Comparison of ENCODE assay signal across 29 cellular contexts in the genomic region with DNA sequence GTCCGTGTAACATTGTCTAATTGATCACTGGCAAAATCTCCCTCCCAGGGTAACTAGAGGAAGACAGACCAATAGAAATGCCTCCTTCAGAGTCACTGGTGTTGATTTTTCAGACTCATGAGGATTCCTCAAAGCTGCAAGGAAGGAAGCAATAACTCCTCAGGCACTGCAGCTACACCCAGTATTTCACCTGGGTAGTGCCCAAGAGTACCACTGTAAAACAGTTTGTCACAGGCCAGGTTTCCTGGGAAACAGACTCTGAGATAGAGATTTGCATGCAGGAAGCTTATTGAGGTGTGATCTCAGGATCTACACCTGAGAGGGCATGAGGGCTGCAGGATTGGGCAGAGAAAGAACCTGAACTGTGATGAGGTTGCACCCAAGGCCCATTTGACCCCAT.
"Had no signal": no experiment of that assay in that cellular context is flagged by ENCODE, and none has a peak within 500 bp of the region (broad histone marks: within the 10 kb centered on the region; RNA-seq: fewer than 3 reads in every experiment).

No MANE protein-coding gene starts in this region.

- H3K4me1 ChIP-seq: colonic mucosa, SJCRH30 had no signal

- H3K36me3 ChIP-seq: brain microvascular endothelial cell, colonic mucosa, SJCRH30 had no signal

- ATAC-seq: activated CD4-positive, alpha-beta T cell treated with anti-CD3 and anti-CD28 coated beads for 36 hours; activated CD4-positive, CD25-positive, alpha-beta regulatory T cell treated with anti-CD3 and anti-CD28 coated beads, Interleukin-2, amount 50 U/mL, for 24 hours; activated naive CD8-positive, alpha-beta T cell treated with anti-CD3 and anti-CD28 coated beads, Interleukin-2, amount 50 U/mL, for 24 hours; Panc1; WTC11 had no signal

- H3K9me3 ChIP-seq: colonic mucosa, SJCRH30 had no signal

- H3K4me3 ChIP-seq: colonic mucosa, SJCRH30, SK-N-MC had no signal

- DNase-seq: activated CD4-positive, alpha-beta memory T cell treated with anti-CD3 and anti-CD28 coated beads for 36 hours; activated CD4-positive, alpha-beta T cell treated with anti-CD3 and anti-CD28 coated beads for 36 hours; activated CD4-positive, alpha-beta T cell treated with anti-CD3 and anti-CD28 coated beads, Interleukin-2, amount 50 U/mL, for 1 hour; activated CD8-positive, alpha-beta memory T cell treated with anti-CD3 and anti-CD28 coated beads, Interleukin-2, amount 50 U/mL, for 4 hours; activated effector memory CD4-positive, alpha-beta T cell treated with Interleukin-2 at 50 U/mL for 16 hours; activated naive CD4-positive, alpha-beta T cell treated with anti-CD3 and anti-CD28 coated beads, Interleukin-2, amount 10 ng/mL, durations not matched to agents 7 days and 5 days; activated naive CD8-positive, alpha-beta T cell treated with anti-CD3 and anti-CD28 coated beads, Interleukin-2, amount 50 U/mL, for 24 hours; activated T-cell treated with anti-CD3 and anti-CD28 coated beads for 4 hours; activated T-cell treated with anti-CD3 and anti-CD28 coated beads, Interleukin-2, amount 50 U/mL, for 48 hours; aorta; brain microvascular endothelial cell; central memory CD4-positive, alpha-beta T cell; colonic mucosa; MM.1S; MV-4-11; NCI-H1092; NCI-H146; NCI-H187; NCI-H2029 treated with DMSO at 0.1 percent for 48 hours; NCI-H2107; NCI-H2171; NCI-H510A; NCI-H774; SHP77; SJCRH30 had no signal
